Comparison of ENCODE assay signal across 26 cellular contexts in genomic region chr6:155061381-155061780, GRCh38.
"Had no signal": no experiment of that assay in that cellular context is flagged by ENCODE, and none has a peak within 500 bp of the region (broad histone marks: within the 10 kb centered on the region; RNA-seq: fewer than 3 reads in every experiment).

No MANE protein-coding gene starts in this region.

- H3K79me2 ChIP-seq: hepatocyte had no signal

- H3K27ac ChIP-seq: colonic mucosa, epithelial cell of prostate, esophagus squamous epithelium, foreskin keratinocyte, gastroesophageal sphincter, heart left ventricle, hepatocyte, left lung, lower lobe of right lung had no signal

- H2AFZ ChIP-seq: hepatocyte had no signal

- H3K9me3 ChIP-seq: colonic mucosa, esophagus squamous epithelium, gastroesophageal sphincter, lower lobe of right lung, mucosa of descending colon had no signal

- ATAC-seq: effector memory CD8-positive, alpha-beta T cell; esophagus mucosa; foreskin keratinocyte; gastroesophageal sphincter; heart left ventricle; left cardiac atrium; left lung; left ventricle myocardium superior; lower lobe of right lung; mucosa of descending colon had no signal

- H3K27me3 ChIP-seq: colonic mucosa, esophagus squamous epithelium, foreskin keratinocyte, gastroesophageal sphincter, heart left ventricle, hepatocyte, left lung had no signal

- H3K36me3 ChIP-seq: colonic mucosa, esophagus squamous epithelium, gastroesophageal sphincter, heart left ventricle, left lung, lower lobe of right lung had no signal

- FAIRE-seq: endometrium, frontal cortex, islet of Langerhans, keratinocyte had no signal

- H3K4me2 ChIP-seq: hepatocyte had no signal

- H3K4me3 ChIP-seq: colonic mucosa, esophagus squamous epithelium, gastroesophageal sphincter, heart left ventricle, hepatocyte, left lung, lower lobe of right lung, mucosa of descending colon had no signal

- DNase-seq: colonic mucosa; cortex of kidney; effector CD8-positive, alpha-beta T cell; effector memory CD8-positive, alpha-beta T cell; endodermal cell; erythroblast; esophagus squamous epithelium; foreskin keratinocyte; heart left ventricle; hypothalamus; immature natural killer cell; left cardiac atrium; left lung; left ventricle myocardium superior; lower lobe of right lung; mesenchymal stem cell; mucosa of descending colon; naive B cell had no signal

- H3K4me1 ChIP-seq: colonic mucosa, esophagus squamous epithelium, gastroesophageal sphincter, heart left ventricle, left lung, lower lobe of right lung had no signal
